16 cellular contexts compared by ENCODE assay signal in genomic region chr11:32307921-32308320, GRCh38.
"Had no signal": no experiment of that assay in that cellular context is flagged by ENCODE, and none has a peak within 500 bp of the region (broad histone marks: within the 10 kb centered on the region; RNA-seq: fewer than 3 reads in every experiment).

No MANE protein-coding gene starts in this region.

- ATAC-seq: HepG2, Panc1, PC-3 had no signal

- H3K27ac ChIP-seq: RWPE1 had no signal

- H3K9me3 ChIP-seq: MG63, SK-N-SH had no signal

- H3K36me3 ChIP-seq: MG63 had no signal

- H3K4me3 ChIP-seq: MG63 had no signal

- H3K27me3 ChIP-seq: MG63 had no signal

- DNase-seq: IMR-90, KG1, MG63, NCI-H1092, NCI-H187, NCI-H2029, NCI-H2081 treated with DMSO at 0.1 percent for 48 hours, NCI-H226, NCI-H510A, NCI-H774, PC-3, SHP77, SK-N-SH had no signal
